In the genomic region with DNA sequence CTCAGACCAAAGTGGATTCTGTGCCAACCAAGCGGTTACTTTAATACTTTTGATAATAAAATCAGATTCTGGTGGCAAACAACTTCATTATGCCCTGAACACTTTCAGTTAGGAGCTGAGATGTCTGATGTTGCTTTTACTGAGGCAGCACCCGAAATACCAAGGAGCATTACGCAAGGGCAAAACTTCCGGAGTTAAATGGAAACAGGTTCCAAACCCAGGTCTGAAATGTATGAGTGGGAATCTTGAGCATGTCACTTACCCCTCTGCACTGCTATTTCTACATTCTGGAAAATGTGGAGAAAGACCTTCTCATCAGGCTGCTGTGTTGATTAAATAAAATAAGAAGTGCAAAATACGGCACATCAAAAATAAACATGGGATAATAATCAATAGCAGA, we compare ENCODE assay signal across 19 cellular contexts.
"Had no signal": no experiment of that assay in that cellular context is flagged by ENCODE, and none has a peak within 500 bp of the region (broad histone marks: within the 10 kb centered on the region; RNA-seq: fewer than 3 reads in every experiment).

No MANE protein-coding gene starts in this region.

- H3K27me3 Mint-ChIP-seq: activated naive CD4-positive, alpha-beta T cell treated with anti-CD3 and anti-CD28 coated beads, Interleukin-2, amount 10 ng/mL, durations not matched to agents 7 days and 5 days; effector memory CD8-positive, alpha-beta T cell had no signal

- H3K4me1 Mint-ChIP-seq: activated naive CD4-positive, alpha-beta T cell treated with anti-CD3 and anti-CD28 coated beads, Interleukin-2, amount 10 ng/mL, durations not matched to agents 7 days and 5 days had no signal

- H2AFZ ChIP-seq: parathyroid adenoma had no signal

- H3K4me1 ChIP-seq: adrenal gland, parathyroid adenoma, thyroid gland, vagina had no signal

- H3K27ac Mint-ChIP-seq: activated naive CD4-positive, alpha-beta T cell treated with anti-CD3 and anti-CD28 coated beads, Interleukin-2, amount 10 ng/mL, durations not matched to agents 7 days and 5 days; activated T-helper 2 cell treated with anti-CD3 and anti-CD28 coated beads, Interferon-gamma antibody, Interleukin-2, Interleukin-4, amounts not matched to agents 10 μg/mL and 5 μg/mL and 100 μg/mL, durations not matched to agents 14 hours and 24 hours and 36 hours; effector memory CD8-positive, alpha-beta T cell had no signal

- H3K9me3 ChIP-seq: adrenal gland, stomach, thyroid gland, vagina had no signal

- DNase-seq: activated CD4-positive, alpha-beta T cell treated with anti-CD3 and anti-CD28 coated beads for 48 hours; activated naive CD4-positive, alpha-beta T cell treated with anti-CD3 and anti-CD28 coated beads, Interleukin-2, amount 10 ng/mL, durations not matched to agents 7 days and 5 days; central memory CD4-positive, alpha-beta T cell; cortex of kidney; effector memory CD8-positive, alpha-beta T cell; erythroblast; foreskin melanocyte; head of caudate nucleus; islet precursor cell; stimulated activated CD4-positive, alpha-beta T cell treated with anti-CD3 and anti-CD28 coated beads, Interleukin-4, amount 100 ng/mL, for 4 hours; T-helper 1 cell; thyroid gland had no signal

- H3K27me3 ChIP-seq: adrenal gland, stomach, thyroid gland, vagina had no signal

- H3K9ac ChIP-seq: parathyroid adenoma had no signal

- H3K36me3 ChIP-seq: adrenal gland, thyroid gland, vagina had no signal

- H3K4me3 ChIP-seq: adrenal gland, skin epidermis, stomach, thyroid gland, vagina had no signal

- H3K4me3 Mint-ChIP-seq: activated naive CD4-positive, alpha-beta T cell treated with anti-CD3 and anti-CD28 coated beads, Interleukin-2, amount 10 ng/mL, durations not matched to agents 7 days and 5 days; effector memory CD8-positive, alpha-beta T cell; neural crest cell had no signal

- ATAC-seq: effector memory CD8-positive, alpha-beta T cell had no signal

- H3K36me3 Mint-ChIP-seq: activated naive CD4-positive, alpha-beta T cell treated with anti-CD3 and anti-CD28 coated beads, Interleukin-2, amount 10 ng/mL, durations not matched to agents 7 days and 5 days had no signal

- H3K27ac ChIP-seq: adrenal gland, parathyroid adenoma, thyroid gland, vagina had no signal
